15 cellular contexts compared by ENCODE assay signal in genomic region chr6:136410201-136411027, GRCh38.
A peak's percentile ranks its signal among the peaks of the same experiment; 100 is the strongest.
DNase-seq lines count a peak whose midpoint lies in the region; ATAC-seq and TF ChIP-seq lines count a peak whose summit lies in the region.
"Had no signal": no experiment of that assay in that cellular context is flagged by ENCODE, and none has a peak within 500 bp of the region (broad histone marks: within the 10 kb centered on the region; RNA-seq: fewer than 3 reads in every experiment).

No MANE protein-coding gene starts in this region.

- peak; percentile 62 for DNase-seq in fibroblast of villous mesenchyme (ENCODE audit: low read depth)
- no peak for DNase-seq in activated T-helper 2 cell treated with anti-CD3 and anti-CD28 coated beads, Interferon-gamma antibody, Interleukin-2, Interleukin-4, amounts not matched to agents 10 μg/mL and 5 μg/mL and 100 μg/mL, durations not matched to agents 14 hours and 24 hours and 36 hours (ENCODE audit: low spot score)
- no peak for DNase-seq in islet precursor cell
- DNase-seq in lower leg skin (ENCODE audit: low spot score in 2 of 2), result no peak
- DNase-seq in COR-L47 (lab: John Stamatoyannopoulos, UW), result no peak
- DNase-seq: activated CD4-positive, alpha-beta T cell treated with anti-CD3 and anti-CD28 coated beads, Interleukin-2, amount 10 ng/mL, durations not matched to agents 24 days and 14 days; activated naive CD8-positive, alpha-beta T cell treated with anti-CD3 and anti-CD28 coated beads, Interleukin-2, amount 50 U/mL, for 24 hours; immature natural killer cell; NCI-H345 had no signal

- peaks cover 8% of the 10 kb centered on the region for H3K27me3 Mint-ChIP-seq in activated T-helper 2 cell treated with anti-CD3 and anti-CD28 coated beads, Interferon-gamma antibody, Interleukin-2, Interleukin-4, amounts not matched to agents 10 μg/mL and 5 μg/mL and 100 μg/mL, durations not matched to agents 14 hours and 24 hours and 36 hours (ENCODE audit: low read depth)

- peak; percentile 48 for ATAC-seq in GM18520 (IDR thresholded peaks at IDR 0.05; ENCODE audit: unreplicated experiment)
- peak; percentile 86 for ATAC-seq in GM21723 (IDR thresholded peaks at IDR 0.05; ENCODE audit: unreplicated experiment)
- ATAC-seq in HG03432 (IDR thresholded peaks at IDR 0.05; ENCODE audit: unreplicated experiment), result peak; percentile 71
- ATAC-seq: activated naive CD8-positive, alpha-beta T cell treated with anti-CD3 and anti-CD28 coated beads, Interleukin-2, amount 50 U/mL, for 24 hours; stimulated activated memory B cell treated with anti-CD40 and anti-IgM and Interleukin-4, amounts not matched to agents 10 μg/mL and 1 μg/mL and 100 μg/mL, for 72 hours had no signal

- H3K4me3 ChIP-seq in fibroblast of villous mesenchyme (ENCODE audit: low read depth, low read length) (no peak overlapping the region), lower leg skin (ENCODE audit: low read depth, poor library complexity, severe bottlenecking) (no peak overlapping the region)
- H3K4me3 ChIP-seq: SJCRH30 had no signal

- H3K36me3 Mint-ChIP-seq in activated T-helper 2 cell treated with anti-CD3 and anti-CD28 coated beads, Interferon-gamma antibody, Interleukin-2, Interleukin-4, amounts not matched to agents 10 μg/mL and 5 μg/mL and 100 μg/mL, durations not matched to agents 14 hours and 24 hours and 36 hours (ENCODE audit: low read depth), result no peaks in the 10 kb centered on the region
- H3K36me3 Mint-ChIP-seq: immature natural killer cell; stimulated activated memory B cell treated with anti-CD40 and anti-IgM and Interleukin-4, amounts not matched to agents 10 μg/mL and 1 μg/mL and 100 μg/mL, for 72 hours had no signal

- H3K4me3 Mint-ChIP-seq in activated T-helper 2 cell treated with anti-CD3 and anti-CD28 coated beads, Interferon-gamma antibody, Interleukin-2, Interleukin-4, amounts not matched to agents 10 μg/mL and 5 μg/mL and 100 μg/mL, durations not matched to agents 14 hours and 24 hours and 36 hours (ENCODE audit: low read depth), result no peak overlapping the region
- H3K4me3 Mint-ChIP-seq: activated CD4-positive, alpha-beta T cell treated with anti-CD3 and anti-CD28 coated beads, Interleukin-2, amount 10 ng/mL, durations not matched to agents 24 days and 14 days; activated naive CD8-positive, alpha-beta T cell treated with anti-CD3 and anti-CD28 coated beads, Interleukin-2, amount 50 U/mL, for 24 hours; immature natural killer cell; nephron; stimulated activated memory B cell treated with anti-CD40 and anti-IgM and Interleukin-4, amounts not matched to agents 10 μg/mL and 1 μg/mL and 100 μg/mL, for 72 hours had no signal

- no peak overlapping the region for H3K27ac Mint-ChIP-seq in activated T-helper 2 cell treated with anti-CD3 and anti-CD28 coated beads, Interferon-gamma antibody, Interleukin-2, Interleukin-4, amounts not matched to agents 10 μg/mL and 5 μg/mL and 100 μg/mL, durations not matched to agents 14 hours and 24 hours and 36 hours
- H3K27ac Mint-ChIP-seq: activated CD4-positive, alpha-beta T cell treated with anti-CD3 and anti-CD28 coated beads, Interleukin-2, amount 10 ng/mL, durations not matched to agents 24 days and 14 days; activated naive CD8-positive, alpha-beta T cell treated with anti-CD3 and anti-CD28 coated beads, Interleukin-2, amount 50 U/mL, for 24 hours; immature natural killer cell; nephron; stimulated activated memory B cell treated with anti-CD40 and anti-IgM and Interleukin-4, amounts not matched to agents 10 μg/mL and 1 μg/mL and 100 μg/mL, for 72 hours had no signal

- no peaks in the 10 kb centered on the region for H3K9me3 Mint-ChIP-seq in activated T-helper 2 cell treated with anti-CD3 and anti-CD28 coated beads, Interferon-gamma antibody, Interleukin-2, Interleukin-4, amounts not matched to agents 10 μg/mL and 5 μg/mL and 100 μg/mL, durations not matched to agents 14 hours and 24 hours and 36 hours
- H3K9me3 Mint-ChIP-seq: activated CD4-positive, alpha-beta T cell treated with anti-CD3 and anti-CD28 coated beads, Interleukin-2, amount 10 ng/mL, durations not matched to agents 24 days and 14 days; activated naive CD8-positive, alpha-beta T cell treated with anti-CD3 and anti-CD28 coated beads, Interleukin-2, amount 50 U/mL, for 24 hours; immature natural killer cell; nephron; stimulated activated memory B cell treated with anti-CD40 and anti-IgM and Interleukin-4, amounts not matched to agents 10 μg/mL and 1 μg/mL and 100 μg/mL, for 72 hours had no signal

- peaks cover 11% of the 10 kb centered on the region for H3K4me1 Mint-ChIP-seq in activated T-helper 2 cell treated with anti-CD3 and anti-CD28 coated beads, Interferon-gamma antibody, Interleukin-2, Interleukin-4, amounts not matched to agents 10 μg/mL and 5 μg/mL and 100 μg/mL, durations not matched to agents 14 hours and 24 hours and 36 hours (ENCODE audit: low read depth)
- H3K4me1 Mint-ChIP-seq: activated naive CD8-positive, alpha-beta T cell treated with anti-CD3 and anti-CD28 coated beads, Interleukin-2, amount 50 U/mL, for 24 hours; immature natural killer cell; nephron had no signal

- intact Hi-C loops in activated T-helper 2 cell treated with anti-CD3 and anti-CD28 coated beads, Interferon-gamma antibody, Interleukin-2, Interleukin-4, amounts not matched to agents 10 μg/mL and 5 μg/mL and 100 μg/mL, durations not matched to agents 14 hours and 24 hours and 36 hours (cut with micrococcal nuclease), result no loop called here
- intact Hi-C loops in lower leg skin (cut with DNase I; ENCODE audit: low total_unique reads), result no loop called here

- TF ChIP-seq POLR2A in lower leg skin (IDR thresholded peaks at IDR 0.05), result no peak

- 95 to 96% methylated on average over 3 of the region's 3 CpGs for WGBS in lower leg skin, 2 donors

- TF ChIP-seq CTCF in fibroblast of villous mesenchyme (IDR thresholded peaks at IDR 0.05; ENCODE audit: insufficient read depth, low read depth, low read length) (no peak), lower leg skin (IDR thresholded peaks at IDR 0.05) (no peak)
